Comparison of ENCODE assay signal across 23 cellular contexts in genomic region chr2:150847578-150847977, GRCh38.
DNase-seq lines count a peak whose midpoint lies in the region; ATAC-seq and TF ChIP-seq lines count a peak whose summit lies in the region.
"Had no signal": no experiment of that assay in that cellular context is flagged by ENCODE, and none has a peak within 500 bp of the region (broad histone marks: within the 10 kb centered on the region; RNA-seq: fewer than 3 reads in every experiment).

No MANE protein-coding gene starts in this region.

- H3K27ac Mint-ChIP-seq in neural crest cell (ENCODE audit: unreplicated experiment): peak overlapping the region; percentile 31
- H3K27ac Mint-ChIP-seq: CD14-positive monocyte had no signal

- TF ChIP-seq CTCF in Loucy (conservative IDR thresholded peaks at IDR 0.05; ENCODE audit: low read length): no peak
- no peak for TF ChIP-seq CTCF in neural crest cell (conservative IDR thresholded peaks at IDR 0.05)
- TF ChIP-seq CTCF in WERI-Rb-1 (IDR thresholded peaks at IDR 0.05; ENCODE audit: low read depth, low read length): no peak
- TF ChIP-seq CTCF in RWPE1 (conservative IDR thresholded peaks at IDR 0.05; ENCODE audit: low read depth): no peak

- H3K36me3 Mint-ChIP-seq in neural crest cell (ENCODE audit: low read depth): peaks cover 3% of the 10 kb centered on the region
- H3K36me3 Mint-ChIP-seq: CD14-positive monocyte had no signal

- DNase-seq in neural crest cell (ENCODE audit: low read depth, low spot score) (no peak), WERI-Rb-1 (no peak), RWPE1 (ENCODE audit: low spot score) (no peak)
- DNase-seq: AML-193, DMS79, H7, MV-4-11, NCI-H1105 treated with DMSO at 0.1 percent for 48 hours, NCI-H1694, NCI-H2081, NCI-H2171, NCI-H345, NCI-H524 treated with DMSO at 0.1 percent for 48 hours, SHP77 treated with DMSO at 0.1 percent for 48 hours had no signal

- H3K4me3 ChIP-seq in BLaER1: no peak overlapping the region
- no peak overlapping the region for H3K4me3 ChIP-seq in Loucy (ENCODE audit: low read length, poor library complexity, severe bottlenecking)
- H3K4me3 ChIP-seq in iPS-20b (ENCODE audit: low read length): no peak overlapping the region
- H3K4me3 ChIP-seq in WERI-Rb-1 (ENCODE audit: low read depth, low read length): no peak overlapping the region
- H3K4me3 ChIP-seq: SK-N-MC had no signal

- peak overlapping the region; percentile 71 for H3K4me2 ChIP-seq in BLaER1
- H3K4me2 ChIP-seq in Loucy (ENCODE audit: low read depth, low read length, poor library complexity, severe bottlenecking): peak overlapping the region; percentile 58
- H3K4me2 ChIP-seq: KMS-11 had no signal

- H3K9me3 ChIP-seq in BLaER1: peaks cover 12% of the 10 kb centered on the region
- no peaks in the 10 kb centered on the region for H3K9me3 ChIP-seq in Loucy (ENCODE audit: insufficient read depth, low read depth, low read length)
- peaks cover 10% of the 10 kb centered on the region for H3K9me3 ChIP-seq in iPS-20b (ENCODE audit: insufficient read depth, low read depth, low read length)
- no peaks in the 10 kb centered on the region for H3K9me3 ChIP-seq in WERI-Rb-1 (ENCODE audit: severe bottlenecking)

- CTCF ChIA-PET in RWPE1 (lab: Yijun Ruan, JAX): no interaction called here

- H2AFZ ChIP-seq in Loucy (ENCODE audit: low read length): 0 out of 2 replicates have a peak overlapping the region, but pooled peaks have one; percentile 2

- no peaks in the 10 kb centered on the region for H3F3A ChIP-seq in Loucy (ENCODE audit: low read depth)

- H3K4me1 Mint-ChIP-seq in neural crest cell: peaks cover 56% of the 10 kb centered on the region
- H3K4me1 Mint-ChIP-seq: CD14-positive monocyte had no signal

- H4K20me1 ChIP-seq in BLaER1 (no peaks in the 10 kb centered on the region), Loucy (ENCODE audit: insufficient read depth, low read length, poor library complexity, severe bottlenecking) (no peaks in the 10 kb centered on the region)

- H3K9me3 Mint-ChIP-seq in neural crest cell: peaks cover 13% of the 10 kb centered on the region

- TF ChIP-seq POLR2A in GM18505 (IDR thresholded peaks at IDR 0.05; ENCODE audit: borderline replicate concordance, extremely low read depth, insufficient read depth, insufficient read length): no peak

- no peak for ATAC-seq in HG02870 (IDR thresholded peaks at IDR 0.05; ENCODE audit: unreplicated experiment)
- ATAC-seq in GM18505 (IDR thresholded peaks at IDR 0.05; ENCODE audit: unreplicated experiment): no peak

- H3K9ac ChIP-seq in BLaER1 (no peak overlapping the region), Loucy (ENCODE audit: low read depth, low read length, poor library complexity, severe bottlenecking) (no peak overlapping the region), iPS-20b (ENCODE audit: low read depth, low read length) (peak overlapping the region; percentile 4; the same call in 1 of the 2 replicates)
- H3K9ac ChIP-seq: KMS-11 had no signal

- H3K27me3 ChIP-seq in BLaER1 (no peaks in the 10 kb centered on the region), Loucy (ENCODE audit: insufficient read depth, low read length, poor library complexity, severe bottlenecking) (no peaks in the 10 kb centered on the region), iPS-20b (ENCODE audit: insufficient read depth, low read length) (no peaks in the 10 kb centered on the region), WERI-Rb-1 (ENCODE audit: insufficient read depth, low read depth, severe bottlenecking) (no peaks in the 10 kb centered on the region)

- peaks cover 23% of the 10 kb centered on the region for H3K4me1 ChIP-seq in BLaER1
- peaks cover 18% of the 10 kb centered on the region for H3K4me1 ChIP-seq in Loucy (ENCODE audit: insufficient read depth, low read length, poor library complexity, severe bottlenecking)
- peaks cover 26% of the 10 kb centered on the region; the same call in 1 of the 2 replicates for H3K4me1 ChIP-seq in iPS-20b (ENCODE audit: insufficient read depth, low read length)

- H3K36me3 ChIP-seq in BLaER1 (no peaks in the 10 kb centered on the region), Loucy (ENCODE audit: insufficient read depth, low read length) (no peaks in the 10 kb centered on the region), iPS-20b (ENCODE audit: insufficient read depth, low read depth, low read length) (no peaks in the 10 kb centered on the region), WERI-Rb-1 (no peaks in the 10 kb centered on the region)

- POLR2A ChIA-PET in RWPE1 (lab: Yijun Ruan, JAX; ENCODE audit: low non-redundant PET): no interaction called here

- H3K27me3 Mint-ChIP-seq in neural crest cell (ENCODE audit: low read depth): no peaks in the 10 kb centered on the region

- H3K9me2 ChIP-seq in Loucy (replicated peaks; ENCODE audit: low read depth, low read length): no peaks in the 10 kb centered on the region

- H3K27ac ChIP-seq in BLaER1: peak overlapping the region; percentile 32; the same call in 1 of the 2 replicates
- H3K27ac ChIP-seq in iPS-20b (ENCODE audit: low read length): no peak overlapping the region
- no peak overlapping the region for H3K27ac ChIP-seq in WERI-Rb-1
- H3K27ac ChIP-seq in RWPE1: no peak overlapping the region
- H3K27ac ChIP-seq: HL-60, KMS-11, SK-N-MC had no signal

- no peak overlapping the region for H3K4me3 Mint-ChIP-seq in neural crest cell
- H3K4me3 Mint-ChIP-seq: CD14-positive monocyte had no signal

- H3K79me2 ChIP-seq in Loucy (ENCODE audit: insufficient read depth, low read length): no peaks in the 10 kb centered on the region
